ENCODE assay signal across 25 cellular contexts in genomic region chr1:220841293-220841692, GRCh38. TPM values are rescaled to one million over a fixed set of nuclear protein-coding genes. Genes with fewer than 3 reads are reported as not detected.
DNase-seq lines count a peak whose midpoint lies in the region; ATAC-seq, FAIRE-seq and TF ChIP-seq lines count a peak whose summit lies in the region.
"Had no signal": no experiment of that assay in that cellular context is flagged by ENCODE, and none has a peak within 500 bp of the region (broad histone marks: within the 10 kb centered on the region; RNA-seq: fewer than 3 reads in every experiment).

No MANE protein-coding gene starts in this region.

- H3K14ac ChIP-seq in H1 (ENCODE audit: insufficient read length), result no peak overlapping the region

- H3K9me3 ChIP-seq in H1 (ENCODE audit: insufficient read depth in 2 of 2, low read depth in 1 of 2, low read length in 1 of 2) (no peaks in the 10 kb centered on the region), osteoblast (ENCODE audit: low read depth, low read length) (no peaks in the 10 kb centered on the region)
- H3K9me3 ChIP-seq: transverse colon had no signal

- no peaks in the 10 kb centered on the region for H3K4me1 Mint-ChIP-seq in stimulated activated naive CD8-positive, alpha-beta T cell treated with anti-CD3 and anti-CD28 coated beads, Interleukin-15, amount 100 ng/mL, for 72 hours
- H3K4me1 Mint-ChIP-seq: activated CD4-positive, alpha-beta T cell treated with anti-CD3 and anti-CD28 coated beads, Interleukin-2, amount 10 ng/mL, durations not matched to agents 24 days and 14 days; activated naive CD8-positive, alpha-beta T cell treated with anti-CD3 and anti-CD28 coated beads, Interleukin-2, amount 10 ng/mL, durations not matched to agents 7 days and 5 days; CD8-positive, alpha-beta memory T cell; IgD-negative memory B cell had no signal

- H2BK20ac ChIP-seq in H1 (ENCODE audit: low read length), result no peak overlapping the region

- no peak overlapping the region for H3K4me3 Mint-ChIP-seq in stimulated activated naive CD8-positive, alpha-beta T cell treated with anti-CD3 and anti-CD28 coated beads, Interleukin-15, amount 100 ng/mL, for 72 hours
- H3K4me3 Mint-ChIP-seq: activated CD4-positive, alpha-beta T cell treated with anti-CD3 and anti-CD28 coated beads, Interleukin-2, amount 10 ng/mL, durations not matched to agents 24 days and 14 days; activated naive CD8-positive, alpha-beta T cell treated with anti-CD3 and anti-CD28 coated beads, Interleukin-2, amount 10 ng/mL, durations not matched to agents 7 days and 5 days; brain; CD8-positive, alpha-beta memory T cell; IgD-negative memory B cell; stimulated activated naive CD8-positive, alpha-beta T cell treated with anti-CD3 and anti-CD28 coated beads, Interleukin-15, Interleukin-2, amounts not matched to agents 100 ng/mL and 50 ng/mL, for 24 hours had no signal

- H2AFZ ChIP-seq in H1 (ENCODE audit: low read length) (no peak overlapping the region), osteoblast (ENCODE audit: low read length) (no peak overlapping the region)

- no peak for TF ChIP-seq EP300 in H1 (IDR thresholded peaks at IDR 0.05; ENCODE audit: borderline replicate concordance in 1 of 2, low read depth in 2 of 2, low read length in 2 of 2)

- H4K20me1 ChIP-seq in H1 (replicated peaks in 1 of 2; ENCODE audit: control insufficient read depth in 1 of 2, insufficient read depth in 2 of 2, low read length in 2 of 2), result no peaks in the 10 kb centered on the region
- H4K20me1 ChIP-seq in osteoblast (ENCODE audit: insufficient read depth, low read length), result no peaks in the 10 kb centered on the region

- H3K4me2 ChIP-seq in H1 (ENCODE audit: insufficient read depth in 1 of 2, low read depth in 2 of 2, low read length in 2 of 2) (no peak overlapping the region), osteoblast (ENCODE audit: insufficient read depth, low read length) (no peak overlapping the region)

- no peak overlapping the region for H3K56ac ChIP-seq in H1 (replicated peaks; ENCODE audit: insufficient read length, low read depth, low read length)

- no peaks in the 10 kb centered on the region for H3K27me3 ChIP-seq in H1 (replicated peaks in 1 of 4; ENCODE audit: control insufficient read depth in 3 of 4, extremely low read depth in 1 of 4, insufficient read depth in 3 of 4, low read length in 3 of 4)
- no peaks in the 10 kb centered on the region for H3K27me3 ChIP-seq in osteoblast (ENCODE audit: insufficient read depth, low read length)
- H3K27me3 ChIP-seq: MG63, transverse colon had no signal

- no peaks in the 10 kb centered on the region for H3K4me1 ChIP-seq in H1 (replicated peaks in 1 of 4; ENCODE audit: control insufficient read depth in 3 of 4, insufficient read depth in 4 of 4, low read length in 3 of 4)
- no peaks in the 10 kb centered on the region for H3K4me1 ChIP-seq in osteoblast (ENCODE audit: insufficient read depth, low read length)

- no peak overlapping the region for H3K4ac ChIP-seq in H1 (replicated peaks; ENCODE audit: insufficient read length, low read depth, low read length)

- peak; percentile 62 to 69 for TF ChIP-seq RAD21 in H1 (IDR thresholded peaks at IDR 0.05 in 1 of 2, conservative IDR thresholded peaks at IDR 0.05 in 1 of 2; ENCODE audit: low read depth in 2 of 2, low read length in 2 of 2)

- no peak overlapping the region for H2BK12ac ChIP-seq in H1 (ENCODE audit: low read depth, low read length)

- no peaks in the 10 kb centered on the region for H3K79me2 ChIP-seq in H1 (ENCODE audit: control insufficient read depth in 1 of 2, insufficient read depth in 2 of 2, low read length in 2 of 2)
- H3K79me2 ChIP-seq in osteoblast (ENCODE audit: insufficient read depth, low read length), result no peaks in the 10 kb centered on the region

- no peak overlapping the region for H3K9ac ChIP-seq in H1 (replicated peaks in 1 of 4; ENCODE audit: extremely low read depth in 1 of 4, low read depth in 3 of 4, low read length in 3 of 4)

- H3K27ac Mint-ChIP-seq in stimulated activated naive CD8-positive, alpha-beta T cell treated with anti-CD3 and anti-CD28 coated beads, Interleukin-15, amount 100 ng/mL, for 72 hours, result no peak overlapping the region
- H3K27ac Mint-ChIP-seq: activated CD4-positive, alpha-beta T cell treated with anti-CD3 and anti-CD28 coated beads, Interleukin-2, amount 10 ng/mL, durations not matched to agents 24 days and 14 days; activated naive CD8-positive, alpha-beta T cell treated with anti-CD3 and anti-CD28 coated beads, Interleukin-2, amount 10 ng/mL, durations not matched to agents 7 days and 5 days; activated T-helper 2 cell treated with anti-CD3 and anti-CD28 coated beads, Interferon-gamma antibody, Interleukin-2, Interleukin-4, amounts not matched to agents 10 μg/mL and 5 μg/mL and 100 μg/mL, durations not matched to agents 14 hours and 24 hours and 36 hours; brain; CD8-positive, alpha-beta memory T cell; IgD-negative memory B cell; stimulated activated naive CD8-positive, alpha-beta T cell treated with anti-CD3 and anti-CD28 coated beads, Interleukin-15, Interleukin-2, amounts not matched to agents 100 ng/mL and 50 ng/mL, for 24 hours had no signal

- no peak overlapping the region for H3K4me3 ChIP-seq in H1 (ENCODE audit: extremely low read depth in 1 of 4, insufficient read depth in 2 of 4, low read depth in 3 of 4, low read length in 4 of 4)
- no peak overlapping the region for H3K4me3 ChIP-seq in osteoblast (ENCODE audit: insufficient read depth, low read length)
- H3K4me3 ChIP-seq: MG63, skin epidermis, transverse colon had no signal

- H3K36me3 ChIP-seq in H1 (ENCODE audit: control insufficient read depth in 2 of 4, insufficient read depth in 4 of 4, low read length in 3 of 4) (no peaks in the 10 kb centered on the region), osteoblast (ENCODE audit: insufficient read depth, low read length) (no peaks in the 10 kb centered on the region)
- H3K36me3 ChIP-seq: MG63, transverse colon had no signal

- H3K23ac ChIP-seq in H1 (ENCODE audit: insufficient read length), result no peak overlapping the region

- no peak overlapping the region for H2BK5ac ChIP-seq in H1 (ENCODE audit: low read depth, low read length)

- TF ChIP-seq CTCF in H1 (IDR thresholded peaks at IDR 0.05; ENCODE audit: control extremely low read depth in 1 of 3, insufficient read depth in 1 of 3, low read depth in 1 of 3, low read length in 3 of 3) (peak in 2 of 3 experiments; percentile 44 to 49; a peak in 3 of 4 replicates), osteoblast (IDR thresholded peaks at IDR 0.05; ENCODE audit: extremely low read depth, low read depth, low read length) (peak; percentile 31)

- no peak overlapping the region for H4K8ac ChIP-seq in H1 (ENCODE audit: extremely low read depth, insufficient read depth, low read length)

- H4K5ac ChIP-seq in H1 (ENCODE audit: insufficient read length, low read depth, low read length), result no peak overlapping the region

- H3K18ac ChIP-seq in H1 (ENCODE audit: extremely low read depth, low read length), result no peak overlapping the region

- no peak overlapping the region for H2AK5ac ChIP-seq in H1 (ENCODE audit: low read depth, low read length)

- H2BK120ac ChIP-seq in H1 (replicated peaks; ENCODE audit: low read depth, low read length), result no peak overlapping the region

- H3K79me1 ChIP-seq in H1 (ENCODE audit: low read depth, low read length), result no peaks in the 10 kb centered on the region

- TF ChIP-seq POLR2A in H1 (IDR thresholded peaks at IDR 0.05; ENCODE audit: control extremely low read depth in 1 of 2, low read depth in 2 of 2, low read length in 2 of 2), result no peak

- DNase-seq in stimulated activated naive CD8-positive, alpha-beta T cell treated with anti-CD3 and anti-CD28 coated beads, Interleukin-15, Interleukin-2, amounts not matched to agents 100 U/mL and 50 U/mL, for 24 hours, result no peak
- DNase-seq in stimulated activated naive CD8-positive, alpha-beta T cell treated with anti-CD3 and anti-CD28 coated beads, Interleukin-15, amount 100 ng/mL, for 72 hours, result no peak
- DNase-seq in NCI-H524 treated with DMSO at 0.1 percent for 48 hours (lab: John Stamatoyannopoulos, UW), result peak; percentile 32
- no peak for DNase-seq in H1 (ENCODE audit: low read depth in 1 of 2, low spot score in 2 of 2)
- DNase-seq in osteoblast (ENCODE audit: insufficient read length, low spot score, missing footprints), result no peak
- DNase-seq in mesenteric fat pad (ENCODE audit: low spot score), result no peak
- DNase-seq in NCI-H2196 (lab: John Stamatoyannopoulos, UW; ENCODE audit: unreplicated experiment), result no peak
- DNase-seq: activated CD4-positive, alpha-beta T cell treated with anti-CD3 and anti-CD28 coated beads, Interleukin-2, amount 10 ng/mL, durations not matched to agents 24 days and 14 days; activated CD8-positive, alpha-beta memory T cell treated with anti-CD3 and anti-CD28 coated beads, Interleukin-2, amount 50 U/mL, for 4 hours; activated naive CD8-positive, alpha-beta T cell treated with anti-CD3 and anti-CD28 coated beads, Interleukin-2, amount 10 ng/mL, durations not matched to agents 7 days and 5 days; CD8-positive, alpha-beta memory T cell; left colon; MG63; NCI-H1694; NCI-H226; T-helper 1 cell; transverse colon had no signal

- POLR2A ChIA-PET in H1 (lab: Charles Lee; ENCODE audit: partially characterized antibody), result no interaction called here

- H2BK15ac ChIP-seq in H1 (ENCODE audit: low read length), result no peak overlapping the region

- H3K9me3 Mint-ChIP-seq in stimulated activated naive CD8-positive, alpha-beta T cell treated with anti-CD3 and anti-CD28 coated beads, Interleukin-15, amount 100 ng/mL, for 72 hours, result no peaks in the 10 kb centered on the region
- H3K9me3 Mint-ChIP-seq: activated CD4-positive, alpha-beta T cell treated with anti-CD3 and anti-CD28 coated beads, Interleukin-2, amount 10 ng/mL, durations not matched to agents 24 days and 14 days; activated naive CD8-positive, alpha-beta T cell treated with anti-CD3 and anti-CD28 coated beads, Interleukin-2, amount 10 ng/mL, durations not matched to agents 7 days and 5 days; activated T-helper 2 cell treated with anti-CD3 and anti-CD28 coated beads, Interferon-gamma antibody, Interleukin-2, Interleukin-4, amounts not matched to agents 10 μg/mL and 5 μg/mL and 100 μg/mL, durations not matched to agents 14 hours and 24 hours and 36 hours; brain; stimulated activated naive CD8-positive, alpha-beta T cell treated with anti-CD3 and anti-CD28 coated beads, Interleukin-15, Interleukin-2, amounts not matched to agents 100 ng/mL and 50 ng/mL, for 24 hours had no signal

- FAIRE-seq in H1 (lab: Jason Lieb, UNC), result no peak
- FAIRE-seq: colon had no signal

- H3K27me3 Mint-ChIP-seq in stimulated activated naive CD8-positive, alpha-beta T cell treated with anti-CD3 and anti-CD28 coated beads, Interleukin-15, amount 100 ng/mL, for 72 hours, result no peaks in the 10 kb centered on the region
- H3K27me3 Mint-ChIP-seq: activated CD4-positive, alpha-beta T cell treated with anti-CD3 and anti-CD28 coated beads, Interleukin-2, amount 10 ng/mL, durations not matched to agents 24 days and 14 days; IgD-negative memory B cell had no signal

- peak; percentile 14 for ATAC-seq in stimulated activated naive CD8-positive, alpha-beta T cell treated with anti-CD3 and anti-CD28 coated beads, Interleukin-15, Interleukin-2, amounts not matched to agents 100 U/mL and 50 U/mL, for 24 hours
- no peak for ATAC-seq in stimulated activated naive CD8-positive, alpha-beta T cell treated with anti-CD3 and anti-CD28 coated beads, Interleukin-15, amount 100 ng/mL, for 72 hours
- ATAC-seq in GM19467 (IDR thresholded peaks at IDR 0.05; ENCODE audit: unreplicated experiment), result no peak
- ATAC-seq: left colon had no signal

- no peaks in the 10 kb centered on the region for H3K23me2 ChIP-seq in H1 (ENCODE audit: low read depth, low read length)

- CTCF ChIA-PET in H1 (lab: Charles Lee; ENCODE audit: partially characterized antibody), result interaction anchor here (0.6 to 2.7 kb wide), 11 partner anchors 13 to 683 kb away, joined by 3 to 15 read pairs (median 4); no protein-coding TSS in a partner anchor

- H3K27ac ChIP-seq in H1 (ENCODE audit: low read depth, low read length) (no peak overlapping the region), osteoblast (ENCODE audit: low read depth, low read length) (no peak overlapping the region)
- H3K27ac ChIP-seq: HL-60, skin epidermis, transverse colon had no signal

- H4K91ac ChIP-seq in H1 (replicated peaks; ENCODE audit: insufficient read length, low read length), result no peak overlapping the region

RNA-seq across cellular contexts. Expression of gene HLX, which starts 38.0 kb away (rescaled TPM):
- total RNA-seq in H1 (2021; fragmentation: NEBNext Ultra II Directional; extraction: Animal tissue kit (Norgen Biotek cat#: 25700)), result 0.30 and 0.50 TPM in 2 replicates
- polyA plus RNA-seq in H1 (2011; rRNA removed), result 0.11 and 0.17 TPM in 2 replicates
- polyA plus RNA-seq in H1 (2011; cell fraction: cytosol; rRNA removed), result 0.47 TPM
- 0.56 TPM for polyA plus RNA-seq in H1 (2011; cell fraction: nucleus; rRNA removed)
- 0.27 to 0.69 TPM (median 0.42 TPM) in 3 of 4 replicates, not detected in the other for polyA plus RNA-seq in H1 (2012, experiment 1 of 2)
- 0.67 TPM for polyA plus RNA-seq in H1 (2012, experiment 2 of 2)
- polyA plus RNA-seq in H1 (2013, experiment 1 of 2), result 0.16 TPM
- polyA plus RNA-seq in H1 (2013, experiment 2 of 2), result 0.15 TPM
- polyA minus RNA-seq in H1 (2011; rRNA and poly(A)+ RNA removed), result 0.07 TPM in 1 of 2 replicates, not detected in the other
- not detected for polyA minus RNA-seq in H1 (2011; cell fraction: cytosol; rRNA and poly(A)+ RNA removed)
- 0.30 TPM for polyA minus RNA-seq in H1 (2011; cell fraction: nucleus; rRNA and poly(A)+ RNA removed)
- 7.4 and 9.0 TPM in 2 replicates for total RNA-seq in osteoblast
- total RNA-seq in mesenteric fat pad, result 37.2 TPM
- total RNA-seq: CD8-positive, alpha-beta memory T cell had no signal
- polyA plus RNA-seq: CD8-positive, alpha-beta memory T cell had no signal

RNA-seq across cellular contexts. Expression of gene MTARC1, which starts 54.6 kb away (rescaled TPM):
- total RNA-seq in H1 (2021; fragmentation: NEBNext Ultra II Directional; extraction: Animal tissue kit (Norgen Biotek cat#: 25700)), result 42.4 and 46.2 TPM in 2 replicates
- polyA plus RNA-seq in H1 (2011; rRNA removed), result 16.0 and 17.2 TPM in 2 replicates
- 19.1 TPM for polyA plus RNA-seq in H1 (2011; cell fraction: cytosol; rRNA removed)
- polyA plus RNA-seq in H1 (2011; cell fraction: nucleus; rRNA removed), result 21.8 TPM
- 31.8 to 45.8 TPM (median 34.8 TPM) in 4 replicates for polyA plus RNA-seq in H1 (2012, experiment 1 of 2)
- 12.2 TPM for polyA plus RNA-seq in H1 (2012, experiment 2 of 2)
- 26.7 TPM for polyA plus RNA-seq in H1 (2013, experiment 1 of 2)
- 30.8 TPM for polyA plus RNA-seq in H1 (2013, experiment 2 of 2)
- 16.7 and 18.1 TPM in 2 replicates for polyA minus RNA-seq in H1 (2011; rRNA and poly(A)+ RNA removed)
- 21.5 TPM for polyA minus RNA-seq in H1 (2011; cell fraction: cytosol; rRNA and poly(A)+ RNA removed)
- polyA minus RNA-seq in H1 (2011; cell fraction: nucleus; rRNA and poly(A)+ RNA removed), result 20.1 TPM
- total RNA-seq in osteoblast (2.9 TPM in 2 replicates), mesenteric fat pad (539 TPM)
- total RNA-seq: activated CD4-positive, alpha-beta T cell treated with anti-CD3 and anti-CD28 coated beads, Interleukin-2, amount 10 ng/mL, durations not matched to agents 24 days and 14 days; activated naive CD8-positive, alpha-beta T cell treated with anti-CD3 and anti-CD28 coated beads, Interleukin-2, amount 10 ng/mL, durations not matched to agents 7 days and 5 days; activated T-helper 2 cell treated with anti-CD3 and anti-CD28 coated beads, Interferon-gamma antibody, Interleukin-2, Interleukin-4, amounts not matched to agents 10 μg/mL and 5 μg/mL and 100 μg/mL, durations not matched to agents 14 hours and 24 hours and 36 hours; CD8-positive, alpha-beta memory T cell had no signal
- polyA plus RNA-seq: CD8-positive, alpha-beta memory T cell had no signal

Comparison
In these comparisons a context has a peak if more than half of its experiments do, and no peak if none do; other contexts are left out.
1. RNA of gene MTARC1, which starts 54.6 kb away (total RNA-seq): 539 TPM in mesenteric fat pad (single experiment) and 42.4 to 46.2 TPM in H1; 2.9 TPM in osteoblast; every median in the first group is over 10 times any median in the second.